ENCODE assay signal across 25 cellular contexts in the genomic region with DNA sequence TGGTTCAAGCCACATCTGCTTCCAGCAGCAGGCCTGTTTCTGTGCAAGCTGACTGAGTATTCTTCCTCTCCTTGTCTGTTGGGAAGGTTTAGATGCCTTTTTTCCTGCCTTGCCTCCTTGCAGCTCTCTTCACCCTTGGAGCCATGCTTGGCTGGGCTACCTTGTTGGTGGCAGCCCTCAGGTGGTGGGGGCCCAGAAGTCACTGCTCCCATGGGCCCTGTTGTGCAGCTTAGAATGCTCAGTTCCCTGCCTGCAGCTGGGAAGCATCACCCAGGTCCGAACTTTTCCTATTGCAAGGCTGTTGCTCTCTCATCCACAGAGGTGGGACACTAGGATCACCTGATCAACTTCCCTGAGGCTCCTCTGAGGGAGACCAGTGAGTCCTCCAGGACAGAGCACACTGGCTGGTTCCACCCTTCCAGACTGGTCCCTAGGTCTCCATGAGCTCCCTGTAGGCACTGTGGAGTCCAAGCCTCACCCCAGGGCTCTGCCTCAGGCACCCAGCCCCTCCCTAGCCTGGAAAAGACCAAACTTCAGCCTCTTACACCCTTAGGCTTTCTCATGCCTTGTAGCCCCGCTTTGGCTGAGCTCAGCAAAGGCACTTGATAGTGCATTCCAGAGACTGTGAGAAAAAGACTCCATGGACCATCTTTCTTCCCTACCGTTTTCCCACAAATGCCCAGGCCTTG.
"Had no signal": no experiment of that assay in that cellular context is flagged by ENCODE, and none has a peak within 500 bp of the region (broad histone marks: within the 10 kb centered on the region; RNA-seq: fewer than 3 reads in every experiment).

No MANE protein-coding gene starts in this region.

- H3K27me3 Mint-ChIP-seq: type B pancreatic cell had no signal

- H3K4me3 Mint-ChIP-seq: endodermal cell; natural killer cell; stimulated activated effector memory CD8-positive, alpha-beta T cell treated with anti-CD3 and anti-CD28 coated beads, Interleukin-12 subunit alpha, Interleukin-12 subunit beta, amount 100 ng/mL, for 72 hours; type B pancreatic cell had no signal

- H3K27ac Mint-ChIP-seq: endodermal cell; natural killer cell; stimulated activated effector memory CD8-positive, alpha-beta T cell treated with anti-CD3 and anti-CD28 coated beads, Interleukin-12 subunit alpha, Interleukin-12 subunit beta, amount 100 ng/mL, for 72 hours; type B pancreatic cell had no signal

- H3K4me1 Mint-ChIP-seq: natural killer cell; stimulated activated effector memory CD8-positive, alpha-beta T cell treated with anti-CD3 and anti-CD28 coated beads, Interleukin-12 subunit alpha, Interleukin-12 subunit beta, amount 100 ng/mL, for 72 hours had no signal

- H3K4me1 ChIP-seq: heart right ventricle, left lung, prostate gland, right atrium auricular region, sigmoid colon, stomach, testis, tibial artery had no signal

- H3K27ac ChIP-seq: dorsolateral prefrontal cortex, epithelial cell of prostate, heart right ventricle, left lung, prostate gland, right atrium auricular region, sigmoid colon, stomach, testis, tibial artery had no signal

- ATAC-seq: esophagus mucosa; heart right ventricle; left cardiac atrium; left lung; natural killer cell; stimulated activated effector memory CD8-positive, alpha-beta T cell treated with anti-CD3 and anti-CD28 coated beads, Interleukin-12 subunit alpha, Interleukin-12 subunit beta, amount 100 ng/mL, for 72 hours had no signal

- H3K4me3 ChIP-seq: dorsolateral prefrontal cortex, heart right ventricle, left lung, prostate gland, right atrium auricular region, sigmoid colon, stomach, testis, tibial artery had no signal

- DNase-seq: cerebellar nuclear complex; dorsolateral prefrontal cortex; effector CD8-positive, alpha-beta T cell; endodermal cell; foreskin melanocyte; glutamatergic neuron; heart right ventricle; hippocampal formation; left cardiac atrium; left lung; mammary epithelial cell; natural killer cell; sigmoid colon; stimulated activated CD4-positive, alpha-beta T cell treated with anti-CD3 and anti-CD28 coated beads, Interleukin-2, amount 100 ng/mL, for 24 hours; stimulated activated CD4-positive, alpha-beta T cell treated with anti-CD3 and anti-CD28 coated beads, Interleukin-4, amount 100 ng/mL, for 24 hours; stimulated activated naive CD4-positive, alpha-beta T cell treated with Interleukin-2 at 50 U/mL for 16 hours; stomach; testis; tibial artery had no signal

- H3K36me3 ChIP-seq: heart right ventricle, left lung, prostate gland, right atrium auricular region, sigmoid colon, stomach, tibial artery had no signal

- H3K36me3 Mint-ChIP-seq: natural killer cell; stimulated activated effector memory CD8-positive, alpha-beta T cell treated with anti-CD3 and anti-CD28 coated beads, Interleukin-12 subunit alpha, Interleukin-12 subunit beta, amount 100 ng/mL, for 72 hours; type B pancreatic cell had no signal

- H3K9me3 Mint-ChIP-seq: stimulated activated effector memory CD8-positive, alpha-beta T cell treated with anti-CD3 and anti-CD28 coated beads, Interleukin-12 subunit alpha, Interleukin-12 subunit beta, amount 100 ng/mL, for 72 hours had no signal

- H3K27me3 ChIP-seq: heart right ventricle, left lung, right atrium auricular region, sigmoid colon, stomach, testis, tibial artery had no signal

- H3K9me3 ChIP-seq: prostate gland, testis had no signal
